In genomic region chr22:38211556-38211955, GRCh38 we compare ENCODE assay signal across 29 cellular contexts.
"Had no signal": no experiment of that assay in that cellular context is flagged by ENCODE, and none has a peak within 500 bp of the region (broad histone marks: within the 10 kb centered on the region; RNA-seq: fewer than 3 reads in every experiment).

No MANE protein-coding gene starts in this region.

- H3K27ac Mint-ChIP-seq: activated CD8-positive, alpha-beta T cell treated with anti-CD3 and anti-CD28 coated beads for 36 hours; activated naive CD8-positive, alpha-beta T cell treated with anti-CD3 and anti-CD28 coated beads, Interleukin-2, amount 10 ng/mL, durations not matched to agents 7 days and 5 days; activated T-cell treated with anti-CD3 and anti-CD28 coated beads, Interleukin-2, amount 50 U/mL, for 72 hours; activated T-helper 2 cell treated with anti-CD3 and anti-CD28 coated beads, Interferon-gamma antibody, Interleukin-2, Interleukin-4, amounts not matched to agents 10 μg/mL and 5 μg/mL and 100 μg/mL, durations not matched to agents 14 hours and 24 hours and 36 hours had no signal

- H3K4me1 ChIP-seq: SJCRH30 had no signal

- DNase-seq: activated CD4-positive, alpha-beta T cell treated with anti-CD3 and anti-CD28 coated beads for 4 hours; activated CD8-positive, alpha-beta memory T cell treated with anti-CD3 and anti-CD28 coated beads, Interleukin-2, amount 50 U/mL, for 4 hours; activated CD8-positive, alpha-beta T cell treated with anti-CD3 and anti-CD28 coated beads for 36 hours; activated gamma-delta T cell treated with Interleukin-2 at 50 U/mL for 16 hours; activated naive CD4-positive, alpha-beta T cell treated with anti-CD3 and anti-CD28 coated beads, Interleukin-2, amount 50 U/mL, for 16 hours; activated naive CD8-positive, alpha-beta T cell treated with anti-CD3 and anti-CD28 coated beads, Interleukin-2, amount 10 ng/mL, durations not matched to agents 7 days and 5 days; activated T-cell treated with anti-CD3 and anti-CD28 coated beads, Interleukin-2, amount 50 U/mL, for 72 hours; adrenal gland; anterior cingulate cortex; central memory CD4-positive, alpha-beta T cell; Karpas-422; NCI-H1105 treated with DMSO at 0.1 percent for 48 hours; NCI-H1436 treated with DMSO at 0.1 percent for 48 hours; NCI-H187; NCI-H2081 treated with DMSO at 0.1 percent for 48 hours; NCI-H2171; NCI-H2227 treated with DMSO at 0.1 percent for 48 hours; NCI-H446 treated with DMSO at 0.1 percent for 48 hours; NCI-H526; NK-92 treated with Interleukin-12 subunit alpha and Interleukin-12 subunit beta, amount 100 ng/mL, for 24 hours; OCI-M1; Right ventricle myocardium superior; RPMI8226; SJCRH30; SK-N-SH had no signal

- H3K27ac ChIP-seq: adrenal gland, SJCRH30 had no signal

- H3K36me3 ChIP-seq: adrenal gland, SJCRH30 had no signal

- H3K27me3 ChIP-seq: adrenal gland, SJCRH30 had no signal

- FAIRE-seq: K562 had no signal

- H3K27me3 Mint-ChIP-seq: activated CD8-positive, alpha-beta T cell treated with anti-CD3 and anti-CD28 coated beads for 36 hours; activated naive CD8-positive, alpha-beta T cell treated with anti-CD3 and anti-CD28 coated beads, Interleukin-2, amount 10 ng/mL, durations not matched to agents 7 days and 5 days had no signal

- H3K4me3 Mint-ChIP-seq: activated CD8-positive, alpha-beta T cell treated with anti-CD3 and anti-CD28 coated beads for 36 hours; activated naive CD8-positive, alpha-beta T cell treated with anti-CD3 and anti-CD28 coated beads, Interleukin-2, amount 10 ng/mL, durations not matched to agents 7 days and 5 days; activated T-cell treated with anti-CD3 and anti-CD28 coated beads, Interleukin-2, amount 50 U/mL, for 72 hours had no signal

- H3K9me3 Mint-ChIP-seq: activated CD8-positive, alpha-beta T cell treated with anti-CD3 and anti-CD28 coated beads for 36 hours; activated naive CD8-positive, alpha-beta T cell treated with anti-CD3 and anti-CD28 coated beads, Interleukin-2, amount 10 ng/mL, durations not matched to agents 7 days and 5 days; activated T-cell treated with anti-CD3 and anti-CD28 coated beads, Interleukin-2, amount 50 U/mL, for 72 hours; activated T-helper 2 cell treated with anti-CD3 and anti-CD28 coated beads, Interferon-gamma antibody, Interleukin-2, Interleukin-4, amounts not matched to agents 10 μg/mL and 5 μg/mL and 100 μg/mL, durations not matched to agents 14 hours and 24 hours and 36 hours had no signal

- H3K4me3 ChIP-seq: adrenal gland, K562, SJCRH30 had no signal

- H3K4me2 ChIP-seq: SK-N-SH had no signal

- ATAC-seq: activated CD4-positive, CD25-positive, alpha-beta regulatory T cell treated with anti-CD3 and anti-CD28 coated beads, Interleukin-2, amount 50 U/mL, for 24 hours; activated CD8-positive, alpha-beta T cell treated with anti-CD3 and anti-CD28 coated beads for 36 hours; activated T-cell treated with anti-CD3 and anti-CD28 coated beads, Interleukin-2, amount 50 U/mL, for 72 hours; K562; Panc1 had no signal

- H3K9me3 ChIP-seq: adrenal gland, SJCRH30, SK-N-SH had no signal
